In the genomic region with DNA sequence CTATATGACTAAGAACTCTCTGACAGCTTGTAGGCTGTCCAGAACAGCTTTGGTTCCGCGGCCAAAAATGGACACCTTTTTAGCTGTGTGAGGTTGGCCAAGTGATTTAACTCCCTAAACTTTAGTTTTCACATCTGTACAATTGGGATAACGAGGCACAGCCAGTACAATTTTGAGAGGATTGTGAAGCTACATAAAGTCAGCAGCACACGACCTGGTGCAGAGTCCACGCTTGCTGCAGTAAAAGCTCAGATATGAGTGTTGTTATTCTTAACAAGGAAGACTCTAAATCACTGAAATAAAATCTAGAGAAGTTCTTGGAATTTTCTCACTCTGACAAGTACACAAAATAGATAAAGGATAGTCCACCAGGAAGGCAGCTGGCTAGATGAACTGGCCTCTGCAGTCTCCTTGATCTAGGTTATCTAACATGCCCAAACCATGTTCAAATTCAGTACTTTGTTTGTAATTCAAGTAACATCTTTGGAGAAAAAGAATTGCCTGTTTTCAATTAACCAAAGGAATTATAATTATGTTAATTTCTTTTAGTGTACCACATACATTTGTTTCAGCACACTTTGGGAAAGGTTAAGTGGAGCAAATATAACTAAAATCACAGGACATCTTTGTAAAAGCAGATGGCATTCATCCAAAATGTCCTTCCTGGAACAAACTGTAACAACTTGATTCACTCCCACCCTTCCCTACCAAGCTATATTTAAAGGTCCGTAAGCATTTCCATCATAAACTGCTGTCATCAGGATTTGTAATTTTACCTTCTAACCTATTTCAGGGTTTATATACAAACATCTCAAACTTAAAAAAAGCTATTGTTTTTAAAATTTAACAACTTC, we compare ENCODE assay signal across 1 cellular context.
TF ChIP-seq lines count a peak whose summit lies in the region.

No MANE protein-coding gene starts in this region.

TF ChIP-seq in K562, 482 proteins besides CTCF, POLR2A, EP300 and RAD21 (continued from another document):
- TF ChIP-seq, protein P1, sequence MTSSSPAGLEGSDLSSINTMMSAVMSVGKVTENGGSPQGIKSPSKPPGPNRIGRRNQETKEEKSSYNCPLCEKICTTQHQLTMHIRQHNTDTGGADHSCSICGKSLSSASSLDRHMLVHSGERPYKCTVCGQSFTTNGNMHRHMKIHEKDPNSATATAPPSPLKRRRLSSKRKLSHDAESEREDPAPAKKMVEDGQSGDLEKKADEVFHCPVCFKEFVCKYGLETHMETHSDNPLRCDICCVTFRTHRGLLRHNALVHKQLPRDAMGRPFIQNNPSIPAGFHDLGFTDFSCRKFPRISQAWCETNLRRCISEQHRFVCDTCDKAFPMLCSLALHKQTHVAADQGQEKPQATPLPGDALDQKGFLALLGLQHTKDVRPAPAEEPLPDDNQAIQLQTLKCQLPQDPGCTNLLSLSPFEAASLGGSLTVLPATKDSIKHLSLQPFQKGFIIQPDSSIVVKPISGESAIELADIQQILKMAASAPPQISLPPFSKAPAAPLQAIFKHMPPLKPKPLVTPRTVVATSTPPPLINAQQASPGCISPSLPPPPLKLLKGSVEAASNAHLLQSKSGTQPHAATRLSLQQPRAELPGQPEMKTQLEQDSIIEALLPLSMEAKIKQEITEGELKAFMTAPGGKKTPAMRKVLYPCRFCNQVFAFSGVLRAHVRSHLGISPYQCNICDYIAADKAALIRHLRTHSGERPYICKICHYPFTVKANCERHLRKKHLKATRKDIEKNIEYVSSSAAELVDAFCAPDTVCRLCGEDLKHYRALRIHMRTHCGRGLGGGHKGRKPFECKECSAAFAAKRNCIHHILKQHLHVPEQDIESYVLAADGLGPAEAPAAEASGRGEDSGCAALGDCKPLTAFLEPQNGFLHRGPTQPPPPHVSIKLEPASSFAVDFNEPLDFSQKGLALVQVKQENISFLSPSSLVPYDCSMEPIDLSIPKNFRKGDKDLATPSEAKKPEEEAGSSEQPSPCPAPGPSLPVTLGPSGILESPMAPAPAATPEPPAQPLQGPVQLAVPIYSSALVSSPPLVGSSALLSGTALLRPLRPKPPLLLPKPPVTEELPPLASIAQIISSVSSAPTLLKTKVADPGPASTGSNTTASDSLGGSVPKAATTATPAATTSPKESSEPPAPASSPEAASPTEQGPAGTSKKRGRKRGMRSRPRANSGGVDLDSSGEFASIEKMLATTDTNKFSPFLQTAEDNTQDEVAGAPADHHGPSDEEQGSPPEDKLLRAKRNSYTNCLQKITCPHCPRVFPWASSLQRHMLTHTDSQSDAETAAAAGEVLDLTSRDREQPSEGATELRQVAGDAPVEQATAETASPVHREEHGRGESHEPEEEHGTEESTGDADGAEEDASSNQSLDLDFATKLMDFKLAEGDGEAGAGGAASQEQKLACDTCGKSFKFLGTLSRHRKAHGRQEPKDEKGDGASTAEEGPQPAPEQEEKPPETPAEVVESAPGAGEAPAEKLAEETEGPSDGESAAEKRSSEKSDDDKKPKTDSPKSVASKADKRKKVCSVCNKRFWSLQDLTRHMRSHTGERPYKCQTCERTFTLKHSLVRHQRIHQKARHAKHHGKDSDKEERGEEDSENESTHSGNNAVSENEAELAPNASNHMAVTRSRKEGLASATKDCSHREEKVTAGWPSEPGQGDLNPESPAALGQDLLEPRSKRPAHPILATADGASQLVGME (CRISPR knock-in tag; IDR thresholded peaks at IDR 0.05): no peak
- peak; percentile 44 for TF ChIP-seq TAL1 (IDR thresholded peaks at IDR 0.05)
- TF ChIP-seq, protein P2, sequence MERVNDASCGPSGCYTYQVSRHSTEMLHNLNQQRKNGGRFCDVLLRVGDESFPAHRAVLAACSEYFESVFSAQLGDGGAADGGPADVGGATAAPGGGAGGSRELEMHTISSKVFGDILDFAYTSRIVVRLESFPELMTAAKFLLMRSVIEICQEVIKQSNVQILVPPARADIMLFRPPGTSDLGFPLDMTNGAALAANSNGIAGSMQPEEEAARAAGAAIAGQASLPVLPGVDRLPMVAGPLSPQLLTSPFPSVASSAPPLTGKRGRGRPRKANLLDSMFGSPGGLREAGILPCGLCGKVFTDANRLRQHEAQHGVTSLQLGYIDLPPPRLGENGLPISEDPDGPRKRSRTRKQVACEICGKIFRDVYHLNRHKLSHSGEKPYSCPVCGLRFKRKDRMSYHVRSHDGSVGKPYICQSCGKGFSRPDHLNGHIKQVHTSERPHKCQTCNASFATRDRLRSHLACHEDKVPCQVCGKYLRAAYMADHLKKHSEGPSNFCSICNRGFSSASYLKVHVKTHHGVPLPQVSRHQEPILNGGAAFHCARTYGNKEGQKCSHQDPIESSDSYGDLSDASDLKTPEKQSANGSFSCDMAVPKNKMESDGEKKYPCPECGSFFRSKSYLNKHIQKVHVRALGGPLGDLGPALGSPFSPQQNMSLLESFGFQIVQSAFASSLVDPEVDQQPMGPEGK (CRISPR knock-in tag; IDR thresholded peaks at IDR 0.05; ENCODE audit: borderline replicate concordance): no peak
TF ChIP-seq in K562: peak in this region for 22.
